ENCODE assay signal across 17 cellular contexts in genomic region chr11:118230088-118230487, GRCh38. TPM values are rescaled to one million over a fixed set of nuclear protein-coding genes. Genes with fewer than 3 reads are reported as not detected.
DNase-seq lines count a peak whose midpoint lies in the region; ATAC-seq and TF ChIP-seq lines count a peak whose summit lies in the region.
"Had no signal": no experiment of that assay in that cellular context is flagged by ENCODE, and none has a peak within 500 bp of the region (broad histone marks: within the 10 kb centered on the region; RNA-seq: fewer than 3 reads in every experiment).

No MANE protein-coding gene starts in this region.

- intact Hi-C loops in natural killer cell (cut with micrococcal nuclease), result no loop called here

- no peak overlapping the region for H3K4me3 ChIP-seq in HL-60 (replicated peaks; ENCODE audit: insufficient read depth, low read length)
- H3K4me3 ChIP-seq: MG63 had no signal

- peak overlapping the region; percentile 86 for H3K27ac ChIP-seq in HL-60 (replicated peaks)
- H3K27ac ChIP-seq: epithelial cell of prostate had no signal

- no peak overlapping the region for H3K27ac Mint-ChIP-seq in activated naive CD8-positive, alpha-beta T cell treated with anti-CD3 and anti-CD28 coated beads for 36 hours
- H3K27ac Mint-ChIP-seq in natural killer cell, result peak overlapping the region in 1 of 2 donors; percentile 34

- peaks cover 33% of the 10 kb centered on the region for H3K4me1 Mint-ChIP-seq in activated T-cell treated with anti-CD3 and anti-CD28 coated beads, Interleukin-2, amount 50 U/mL, for 4 hours (ENCODE audit: low read depth)
- H3K4me1 Mint-ChIP-seq in activated naive CD8-positive, alpha-beta T cell treated with anti-CD3 and anti-CD28 coated beads for 36 hours, result peaks cover 34% of the 10 kb centered on the region
- H3K4me1 Mint-ChIP-seq in natural killer cell, result peaks cover 31 to 32% of the 10 kb centered on the region in 2 donors

- no peak for ATAC-seq in activated T-cell treated with anti-CD3 and anti-CD28 coated beads, Interleukin-2, amount 50 U/mL, for 4 hours
- peak; percentile 32 to 54 (median 37) for ATAC-seq in natural killer cell
- ATAC-seq: left colon, sciatic nerve had no signal

- H3K27me3 ChIP-seq in HL-60 (ENCODE audit: insufficient read depth, poor library complexity, severe bottlenecking), result no peaks in the 10 kb centered on the region
- H3K27me3 ChIP-seq: MG63 had no signal

- no peaks in the 10 kb centered on the region for H3K9me3 Mint-ChIP-seq in activated T-cell treated with anti-CD3 and anti-CD28 coated beads, Interleukin-2, amount 50 U/mL, for 4 hours
- peaks cover 10% of the 10 kb centered on the region for H3K9me3 Mint-ChIP-seq in activated naive CD8-positive, alpha-beta T cell treated with anti-CD3 and anti-CD28 coated beads for 36 hours
- no peaks in the 10 kb centered on the region for H3K9me3 Mint-ChIP-seq in natural killer cell
- H3K9me3 Mint-ChIP-seq: activated B cell treated with CpG ODN at 0.5 μM for 24 hours had no signal

- no peak overlapping the region for H3K4me3 Mint-ChIP-seq in activated T-cell treated with anti-CD3 and anti-CD28 coated beads, Interleukin-2, amount 50 U/mL, for 4 hours
- no peak overlapping the region for H3K4me3 Mint-ChIP-seq in activated naive CD8-positive, alpha-beta T cell treated with anti-CD3 and anti-CD28 coated beads for 36 hours
- H3K4me3 Mint-ChIP-seq in natural killer cell, result peak overlapping the region; percentile 49

- TF ChIP-seq CTCF in HL-60 (IDR thresholded peaks at IDR 0.05; ENCODE audit: insufficient read depth, low read length) (no peak), natural killer cell (IDR thresholded peaks at IDR 0.05) (no peak)

- peak; percentile 39 for DNase-seq in activated T-cell treated with anti-CD3 and anti-CD28 coated beads, Interleukin-2, amount 50 U/mL, for 4 hours
- DNase-seq in activated T-cell treated with anti-CD3 and anti-CD28 coated beads for 4 hours (no peak), HL-60 (ENCODE audit: low read depth in 1 of 2, low spot score in 1 of 2) (no peak), natural killer cell (peak; percentile 35), NCI-H2196 treated with DMSO at 0.1 percent for 48 hours (lab: John Stamatoyannopoulos, UW; ENCODE audit: unreplicated experiment) (no peak), CD1c-positive myeloid dendritic cell (ENCODE audit: extremely low spot score) (no peak), HPDE6-E6E7 (ENCODE audit: extremely low spot score) (no peak)
- peak; percentile 33 for DNase-seq in activated naive CD8-positive, alpha-beta T cell treated with anti-CD3 and anti-CD28 coated beads for 36 hours
- DNase-seq: activated B cell treated with CpG ODN at 0.5 μM for 24 hours, left colon, MG63, NCI-H187 treated with DMSO at 0.1 percent for 48 hours, NCI-H446 treated with DMSO at 0.1 percent for 48 hours had no signal

- H3K36me3 Mint-ChIP-seq in activated T-cell treated with anti-CD3 and anti-CD28 coated beads, Interleukin-2, amount 50 U/mL, for 4 hours (ENCODE audit: insufficient read depth), result peaks cover 53% of the 10 kb centered on the region
- H3K36me3 Mint-ChIP-seq in activated naive CD8-positive, alpha-beta T cell treated with anti-CD3 and anti-CD28 coated beads for 36 hours, result peaks cover 69% of the 10 kb centered on the region
- H3K36me3 Mint-ChIP-seq in natural killer cell, result peaks cover 2% of the 10 kb centered on the region

- no peaks in the 10 kb centered on the region for H3K27me3 Mint-ChIP-seq in activated T-cell treated with anti-CD3 and anti-CD28 coated beads, Interleukin-2, amount 50 U/mL, for 4 hours (ENCODE audit: low read depth)
- H3K27me3 Mint-ChIP-seq in activated naive CD8-positive, alpha-beta T cell treated with anti-CD3 and anti-CD28 coated beads for 36 hours, result no peaks in the 10 kb centered on the region
- peaks cover 0 to 4% of the 10 kb centered on the region in 2 donors for H3K27me3 Mint-ChIP-seq in natural killer cell (ENCODE audit: low read depth in 2 of 2)
- H3K27me3 Mint-ChIP-seq: activated B cell treated with CpG ODN at 0.5 μM for 24 hours had no signal

RNA-seq across cellular contexts. Expression of gene JAML, which starts 5.3 kb away (rescaled TPM):
- total RNA-seq in activated T-cell treated with anti-CD3 and anti-CD28 coated beads, Interleukin-2, amount 50 U/mL, for 4 hours, result 100 to 1,000 TPM; 135 to 153 (median 137) TPM
- 100 to 1,000 TPM; 148 to 150 TPM for total RNA-seq in activated naive CD8-positive, alpha-beta T cell treated with anti-CD3 and anti-CD28 coated beads for 36 hours
- 10 to 100 TPM in 2 of 3 donors, 1 to 10 TPM in 1; 7.1 to 27.8 (median 12.8) TPM for total RNA-seq in natural killer cell

RNA-seq across cellular contexts. Expression of gene MPZL3, which starts 22.1 kb away (rescaled TPM):
- 10 to 100 TPM; 52.7 to 72.0 (median 56.4) TPM for total RNA-seq in activated T-cell treated with anti-CD3 and anti-CD28 coated beads, Interleukin-2, amount 50 U/mL, for 4 hours
- 10 to 100 TPM; 49.1 to 50.7 TPM for total RNA-seq in activated naive CD8-positive, alpha-beta T cell treated with anti-CD3 and anti-CD28 coated beads for 36 hours
- 1 to 10 TPM; 6.3 to 7.5 (median 6.7) TPM for total RNA-seq in natural killer cell

RNA-seq across cellular contexts. Expression of gene MPZL2, which starts 34.0 kb away (rescaled TPM):
- total RNA-seq in activated T-cell treated with anti-CD3 and anti-CD28 coated beads, Interleukin-2, amount 50 U/mL, for 4 hours, result 10 to 100 TPM in 2 of 3 donors, 1 to 10 TPM in 1; 9.0 to 12.9 (median 12.8) TPM
- 10 to 100 TPM; 18.8 to 20.1 TPM for total RNA-seq in activated naive CD8-positive, alpha-beta T cell treated with anti-CD3 and anti-CD28 coated beads for 36 hours
- total RNA-seq in natural killer cell, result under 1 TPM in 2 of 3 donors, not detected in 1; 0.49 to 0.58 TPM
- total RNA-seq: activated B cell treated with CpG ODN at 0.5 μM for 24 hours had no signal

RNA-seq across cellular contexts. Expression of gene SCN2B, which starts 53.6 kb away (rescaled TPM):
- total RNA-seq in activated T-cell treated with anti-CD3 and anti-CD28 coated beads, Interleukin-2, amount 50 U/mL, for 4 hours, result not detected
- not detected for total RNA-seq in activated naive CD8-positive, alpha-beta T cell treated with anti-CD3 and anti-CD28 coated beads for 36 hours
- not detected for total RNA-seq in natural killer cell
- total RNA-seq: activated B cell treated with CpG ODN at 0.5 μM for 24 hours; activated T-helper 1 cell treated with anti-CD3 and anti-CD28 coated beads, Interleukin-12 subunit alpha, Interleukin-12 subunit beta, Interleukin-2, Interleukin-4 antibody, amounts not matched to agents 30 ng/mL and 10 ng/mL and 1 ng/mL, durations not matched to agents 14 hours and 24 hours and 36 hours; mononuclear cell had no signal

Comparison
In these comparisons a context has a peak if more than half of its experiments do, and no peak if none do; other contexts are left out.
1. DNase-seq: peak in activated T-cell treated with anti-CD3 and anti-CD28 coated beads, Interleukin-2, amount 50 U/mL, for 4 hours (single experiment), activated naive CD8-positive, alpha-beta T cell treated with anti-CD3 and anti-CD28 coated beads for 36 hours (single experiment) and natural killer cell (single experiment); none in activated T-cell treated with anti-CD3 and anti-CD28 coated beads for 4 hours (single experiment), HL-60 (0 of 2), NCI-H2196 treated with DMSO at 0.1 percent for 48 hours (single experiment), CD1c-positive myeloid dendritic cell (single experiment) and HPDE6-E6E7 (single experiment).
2. ATAC-seq: peak in natural killer cell (3 of 3); none in activated T-cell treated with anti-CD3 and anti-CD28 coated beads, Interleukin-2, amount 50 U/mL, for 4 hours (0 of 2).
3. RNA of gene JAML, which starts 5.3 kb away (total RNA-seq): 148 to 150 TPM in activated naive CD8-positive, alpha-beta T cell treated with anti-CD3 and anti-CD28 coated beads for 36 hours and 135 to 153 TPM in activated T-cell treated with anti-CD3 and anti-CD28 coated beads, Interleukin-2, amount 50 U/mL, for 4 hours; 7.1 to 27.8 TPM in natural killer cell; every median in the first group is over 4 times any median in the second.
4. RNA of gene MPZL3, which starts 22.1 kb away (total RNA-seq): 52.7 to 72.0 TPM in activated T-cell treated with anti-CD3 and anti-CD28 coated beads, Interleukin-2, amount 50 U/mL, for 4 hours and 49.1 to 50.7 TPM in activated naive CD8-positive, alpha-beta T cell treated with anti-CD3 and anti-CD28 coated beads for 36 hours; 6.3 to 7.5 TPM in natural killer cell; every median in the first group is over 4 times any median in the second.
5. RNA of gene MPZL2, which starts 34.0 kb away (total RNA-seq): 18.8 to 20.1 TPM in activated naive CD8-positive, alpha-beta T cell treated with anti-CD3 and anti-CD28 coated beads for 36 hours and 9.0 to 12.9 TPM in activated T-cell treated with anti-CD3 and anti-CD28 coated beads, Interleukin-2, amount 50 U/mL, for 4 hours; 0.49 to 0.58 TPM in natural killer cell; every median in the first group is over 4 times any median in the second.